In genomic region chr2:127388423-127389164, GRCh38 we compare ENCODE assay signal across 8 cellular contexts. TPM values are rescaled to one million over a fixed set of nuclear protein-coding genes. Genes with fewer than 3 reads are reported as not detected.
A peak's percentile ranks its signal among the peaks of the same experiment; 100 is the strongest.
DNase-seq lines count a peak whose midpoint lies in the region; ATAC-seq and TF ChIP-seq lines count a peak whose summit lies in the region.

No MANE protein-coding gene starts in this region.

- no peaks in the 10 kb centered on the region for H3K27me3 ChIP-seq in CD8-positive, alpha-beta T cell (ENCODE audit: insufficient read depth, low read length)
- H3K27me3 ChIP-seq in breast epithelium (no peaks in the 10 kb centered on the region), muscle layer of colon (ENCODE audit: control insufficient read depth in 1 of 2, insufficient read depth in 2 of 2, low read length in 2 of 2) (no peaks in the 10 kb centered on the region)

- no peak for TF ChIP-seq CTCF in CD8-positive, alpha-beta T cell (IDR thresholded peaks at IDR 0.05)
- TF ChIP-seq CTCF in LNCaP clone FGC (IDR thresholded peaks at IDR 0.05; ENCODE audit: control insufficient read depth, extremely low read depth, insufficient read depth), result no peak
- TF ChIP-seq CTCF in breast epithelium (IDR thresholded peaks at IDR 0.05), result no peak

- ATAC-seq in CD8-positive, alpha-beta T cell, result peak; percentile 13
- ATAC-seq in GM21447 (IDR thresholded peaks at IDR 0.05; ENCODE audit: unreplicated experiment), result peak; percentile 17

- H3K9ac ChIP-seq in muscle layer of colon (ENCODE audit: low read length), result peak overlapping the region; percentile 73

- POLR2A ChIA-PET in CD8-positive, alpha-beta T cell (lab: Charles Lee), result interaction anchor here (0.9 to 1.3 kb wide), 3 partner anchors 19 to 27 kb away, joined by 3 to 7 read pairs (median 5); no protein-coding TSS in a partner anchor

- H3K4me3 ChIP-seq in CD8-positive, alpha-beta T cell (ENCODE audit: low read depth, low read length), result peak overlapping the region; percentile 79
- H3K4me3 ChIP-seq in LNCaP clone FGC (ENCODE audit: low read depth, low read length) (peak overlapping the region; percentile 51), breast epithelium (peak overlapping the region; percentile 74 to 95 (median 89)), muscle layer of colon (ENCODE audit: low read depth in 1 of 2, low read length in 2 of 2) (peak overlapping the region; percentile 45 to 58)

- TF ChIP-seq POLR2A in breast epithelium (IDR thresholded peaks at IDR 0.05), result no peak

- peaks cover 10% of the 10 kb centered on the region for H3K36me3 Mint-ChIP-seq in CD8-positive, alpha-beta T cell

- no peaks in the 10 kb centered on the region for H3K9me3 ChIP-seq in CD8-positive, alpha-beta T cell (ENCODE audit: low read length)
- H3K9me3 ChIP-seq in breast epithelium, result no peaks in the 10 kb centered on the region
- no peaks in the 10 kb centered on the region for H3K9me3 ChIP-seq in muscle layer of colon (ENCODE audit: low read length)

- CTCF ChIA-PET in CD8-positive, alpha-beta T cell (lab: Charles Lee), result interaction anchor here (0.6 to 1.5 kb wide), 2 partner anchors 27 to 48 kb away, joined by 3 to 4 read pairs; no protein-coding TSS in a partner anchor

- no peaks in the 10 kb centered on the region for H3K9me3 Mint-ChIP-seq in CD8-positive, alpha-beta T cell

- H3K4me1 ChIP-seq in CD8-positive, alpha-beta T cell (ENCODE audit: insufficient read depth, low read length), result peaks cover 33% of the 10 kb centered on the region
- H3K4me1 ChIP-seq in breast epithelium, result peaks cover 0 to 9% of the 10 kb centered on the region in 2 donors
- H3K4me1 ChIP-seq in muscle layer of colon (ENCODE audit: insufficient read depth, low read length), result peaks cover 25% of the 10 kb centered on the region

- H3K27ac ChIP-seq in CD8-positive, alpha-beta T cell (ENCODE audit: low read depth, low read length), result peak overlapping the region; percentile 99
- H3K27ac ChIP-seq in breast epithelium (peak overlapping the region; percentile 96 to 99), muscle layer of colon (ENCODE audit: low read depth, low read length) (peak overlapping the region; percentile 92)

- peak overlapping the region; percentile 99 for H3K27ac Mint-ChIP-seq in CD8-positive, alpha-beta T cell

- H3K4me3 Mint-ChIP-seq in CD8-positive, alpha-beta T cell, result peak overlapping the region; percentile 86

- H3K4me1 Mint-ChIP-seq in CD8-positive, alpha-beta T cell (ENCODE audit: low read depth), result peaks cover 57% of the 10 kb centered on the region

- peak in 2 of 7 experiments; percentile 20 to 37 for DNase-seq in CD8-positive, alpha-beta T cell
- DNase-seq in LNCaP clone FGC (ENCODE audit: low read depth), result no peak
- DNase-seq in breast epithelium (ENCODE audit: low spot score in 2 of 2), result no peak
- DNase-seq in SKM-1 treated with dmso at 0.1 percent for 144 hours (lab: John Stamatoyannopoulos, UW; ENCODE audit: unreplicated experiment), result no peak
- DNase-seq in NAMALWA (ENCODE audit: low spot score), result no peak
- no peak for DNase-seq in D341Med (ENCODE audit: low spot score)

- H3K27me3 Mint-ChIP-seq in CD8-positive, alpha-beta T cell (ENCODE audit: low read depth), result no peaks in the 10 kb centered on the region

- H3K36me3 ChIP-seq in CD8-positive, alpha-beta T cell (ENCODE audit: insufficient read depth, low read length), result no peaks in the 10 kb centered on the region
- no peaks in the 10 kb centered on the region for H3K36me3 ChIP-seq in breast epithelium
- H3K36me3 ChIP-seq in muscle layer of colon (ENCODE audit: insufficient read depth, low read length), result no peaks in the 10 kb centered on the region

- intact Hi-C loops in CD8-positive, alpha-beta T cell (cut with DNase I, micrococcal nuclease), result loop anchor here (1.0 to 10.0 kb wide), 8 partner anchors 20 to 734 kb away; partner anchors contain the start of genes SAP130 (in 2 of the 2), GYPC (in 1 of the 2), IWS1 (in 1 of the 2) and SFT2D3 (in 1 of the 2)
- intact Hi-C loops in breast epithelium (cut with DNase I; ENCODE audit: low total_unique reads), result no loop called here

RNA-seq across cellular contexts. Expression of gene MAP3K2, which starts 0.8 kb away (rescaled TPM):
- total RNA-seq in CD8-positive, alpha-beta T cell, result 100 to 1,000 TPM; 126 to 137 TPM
- total RNA-seq in breast epithelium, result 10 to 100 TPM; 55.7 to 62.2 (median 58.4) TPM

RNA-seq across cellular contexts. Expression of gene PROC, which starts 29.6 kb away (rescaled TPM):
- total RNA-seq in CD8-positive, alpha-beta T cell, result under 1 TPM in 1 of 2 experiments, not detected in 1; 0.33 TPM
- total RNA-seq in breast epithelium, result not detected
